In genomic region chr14:76985540-76986260, GRCh38 we compare ENCODE assay signal across 16 cellular contexts. TPM values are rescaled to one million over a fixed set of nuclear protein-coding genes. Genes with fewer than 3 reads are reported as not detected.
DNase-seq lines count a peak whose midpoint lies in the region; ATAC-seq and TF ChIP-seq lines count a peak whose summit lies in the region.
"Had no signal": no experiment of that assay in that cellular context is flagged by ENCODE, and none has a peak within 500 bp of the region (broad histone marks: within the 10 kb centered on the region; RNA-seq: fewer than 3 reads in every experiment).

No MANE protein-coding gene starts in this region.

- ATAC-seq in IMR-90 (ENCODE audit: low read depth), result peak; percentile 48
- ATAC-seq: activated CD4-positive, CD25-positive, alpha-beta regulatory T cell treated with anti-CD3 and anti-CD28 coated beads, Interleukin-2, amount 50 U/mL, for 24 hours had no signal

- DNase-seq in Daoy (ENCODE audit: low read depth) (peak; percentile 41), IMR-90 (peak; percentile 34), amniotic epithelial cell (ENCODE audit: low read depth) (peak; percentile 23), mesendoderm (peak; percentile 85), retina (no peak), COR-L47 (lab: John Stamatoyannopoulos, UW) (no peak), NCI-H1694 treated with DMSO at 0.1 percent for 48 hours (lab: John Stamatoyannopoulos, UW) (no peak), occipital lobe (lab: John Stamatoyannopoulos, UW) (no peak)
- DNase-seq: activated CD8-positive, alpha-beta memory T cell treated with anti-CD3 and anti-CD28 coated beads, Interleukin-2, amount 50 U/mL, for 48 hours; activated naive CD4-positive, alpha-beta T cell treated with anti-CD3 and anti-CD28 coated beads, Interleukin-2, amount 50 U/mL, for 16 hours; GF-D8; right cardiac atrium; stimulated activated CD4-positive, alpha-beta T cell treated with anti-CD3 and anti-CD28 coated beads, Interleukin-4, amount 100 ng/mL, for 1 hour; SW 1271 had no signal

- H3K9me1 ChIP-seq in IMR-90 (ENCODE audit: insufficient read depth, low read length), result peaks cover 10% of the 10 kb centered on the region

- H3K23ac ChIP-seq in IMR-90 (ENCODE audit: low read depth, low read length) (no peak overlapping the region), mesendoderm (ENCODE audit: low read length) (no peak overlapping the region)

- H3K4me1 ChIP-seq in IMR-90 (ENCODE audit: control insufficient read depth, insufficient read depth, low read length), result peaks cover 14% of the 10 kb centered on the region
- H3K4me1 ChIP-seq in mesendoderm (ENCODE audit: control insufficient read depth, low read depth, low read length), result peaks cover 22% of the 10 kb centered on the region

- H4K20me1 ChIP-seq in IMR-90 (ENCODE audit: insufficient read depth, low read length), result no peaks in the 10 kb centered on the region

- no peak for TF ChIP-seq RAD21 in IMR-90 (IDR thresholded peaks at IDR 0.05; ENCODE audit: low read length)

- H3K27me3 ChIP-seq in IMR-90 (ENCODE audit: control insufficient read depth, insufficient read depth, low read length) (no peaks in the 10 kb centered on the region), mesendoderm (ENCODE audit: insufficient read depth, low read length, poor library complexity) (no peaks in the 10 kb centered on the region)

- 0 out of 2 replicates have a peak overlapping the region, but pooled peaks have one; percentile 62 for H3K14ac ChIP-seq in IMR-90 (replicated peaks; ENCODE audit: low read depth, low read length)

- H2BK15ac ChIP-seq in IMR-90 (ENCODE audit: low read depth, low read length), result no peak overlapping the region
- no peak overlapping the region for H2BK15ac ChIP-seq in mesendoderm (replicated peaks; ENCODE audit: low read depth)

- TF ChIP-seq POLR2A in IMR-90 (IDR thresholded peaks at IDR 0.05; ENCODE audit: low read depth, low read length), result no peak

- H4K5ac ChIP-seq in IMR-90 (ENCODE audit: low read depth, low read length), result 0 out of 2 replicates have a peak overlapping the region, but pooled peaks have one; percentile 16
- H4K5ac ChIP-seq in mesendoderm (ENCODE audit: low read length), result no peak overlapping the region

- peak overlapping the region; percentile 58 for H3K4ac ChIP-seq in IMR-90 (ENCODE audit: low read depth, low read length)
- H3K4ac ChIP-seq in mesendoderm (ENCODE audit: low read depth, low read length), result peak overlapping the region; percentile 87

- H3K4me3 ChIP-seq in IMR-90 (ENCODE audit: insufficient read depth, low read depth, low read length) (no peak overlapping the region), mesendoderm (ENCODE audit: low read length) (no peak overlapping the region)

- peak overlapping the region; percentile 39; the same call in 1 of the 2 replicates for H3K18ac ChIP-seq in IMR-90 (ENCODE audit: low read depth, low read length)
- peak overlapping the region; percentile 65 for H3K18ac ChIP-seq in mesendoderm (ENCODE audit: low read length)

- H3K79me1 ChIP-seq in IMR-90 (ENCODE audit: low read depth in 1 of 2, low read length in 2 of 2) (no peaks in the 10 kb centered on the region), mesendoderm (ENCODE audit: low read length) (no peaks in the 10 kb centered on the region)

- CTCF ChIA-PET in IMR-90 (lab: Yijun Ruan, JAX), result no interaction called here

- no TSS peak for BruUV-seq in IMR-90 (replicated peaks; lab: Mats Ljungman, UMichigan)

- peak overlapping the region; percentile 45 for H2BK120ac ChIP-seq in IMR-90 (ENCODE audit: low read depth, low read length)
- peak overlapping the region; percentile 86 for H2BK120ac ChIP-seq in mesendoderm (ENCODE audit: low read depth, low read length)

- H2AK5ac ChIP-seq in IMR-90 (ENCODE audit: low read depth, low read length) (peak overlapping the region; percentile 59; the same call in 1 of the 2 replicates), mesendoderm (ENCODE audit: low read length) (peak overlapping the region; percentile 87)

- peak overlapping the region; percentile 27 for H2BK20ac ChIP-seq in IMR-90 (ENCODE audit: low read depth, low read length)

- peak overlapping the region; percentile 29; the same call in 1 of the 2 replicates for H4K91ac ChIP-seq in IMR-90 (ENCODE audit: insufficient read depth, low read depth, low read length)

- peaks cover 4% of the 10 kb centered on the region for H3K9me3 ChIP-seq in IMR-90 (ENCODE audit: control insufficient read depth, insufficient read depth, low read length)

- peak overlapping the region; percentile 4 for H2AK9ac ChIP-seq in IMR-90 (replicated peaks; ENCODE audit: low read depth, low read length, poor library complexity)

- no peak overlapping the region for H3K9ac ChIP-seq in IMR-90 (ENCODE audit: low read depth, low read length)
- peak overlapping the region; percentile 20 for H3K9ac ChIP-seq in mesendoderm (ENCODE audit: low read length)

- dilution Hi-C loops in IMR-90 (cut with HindIII; ENCODE audit: low sequenced_read_pairs, unreplicated experiment), result no loop called here

- 17% methylated on average over 1 of the region's 4 CpGs; no CpG with 5 or more reads in 1 of the 2 experiments for WGBS in IMR-90 (ENCODE audit: extremely low coverage in 2 of 2, insufficient read length in 1 of 2), 2 experiments
- WGBS in mesendoderm (ENCODE audit: extremely low coverage, insufficient coverage, low lambda C conversion rate), result no CpG with 5 or more reads among the region's 4 CpGs

- H3K4me2 ChIP-seq in IMR-90 (ENCODE audit: low read depth, low read length), result no peak overlapping the region
- no peak overlapping the region for H3K4me2 ChIP-seq in mesendoderm (ENCODE audit: low read length)

- no peak for TF ChIP-seq CTCF in IMR-90 (conservative IDR thresholded peaks at IDR 0.05; ENCODE audit: low read depth, low read length)

- H2AFZ ChIP-seq in IMR-90 (replicated peaks; ENCODE audit: low read length, poor library complexity), result peak overlapping the region; percentile 68

- H3K27ac ChIP-seq in IMR-90 (ENCODE audit: insufficient read depth, low read length) (no peak overlapping the region), mesendoderm (ENCODE audit: low read depth, low read length) (peak overlapping the region; percentile 82)
- H3K27ac ChIP-seq: C4-2B had no signal

- in situ Hi-C loops in IMR-90 (cut with MboI; ENCODE audit: low sequenced_read_pairs), result no loop called here

- H3K56ac ChIP-seq in IMR-90 (ENCODE audit: extremely low read depth, insufficient read depth, low read length), result no peak overlapping the region
- H3K56ac ChIP-seq in mesendoderm (ENCODE audit: low read length), result peak overlapping the region; percentile 78

- H4K8ac ChIP-seq in IMR-90 (ENCODE audit: low read depth in 2 of 2, low read length in 2 of 2) (peak overlapping the region in 1 of 2 experiments; percentile 56; a peak in 2 of 4 replicates), mesendoderm (ENCODE audit: low read depth, low read length) (no peak overlapping the region)

- POLR2A ChIA-PET in IMR-90 (lab: Charles Lee; ENCODE audit: unreplicated experiment), result interaction anchor here (0.6 kb wide), 2 partner anchors 8 to 41 kb away, joined by 3 to 5 read pairs; no protein-coding TSS in a partner anchor

- H3K36me3 ChIP-seq in IMR-90 (ENCODE audit: control insufficient read depth, insufficient read depth, low read length) (no peaks in the 10 kb centered on the region), mesendoderm (ENCODE audit: control insufficient read depth, insufficient read depth, low read length) (no peaks in the 10 kb centered on the region)

- H3K79me2 ChIP-seq in mesendoderm (ENCODE audit: control insufficient read depth, insufficient read depth, low read length), result no peaks in the 10 kb centered on the region

- H2BK5ac ChIP-seq in IMR-90 (ENCODE audit: low read depth, low read length, poor library complexity, severe bottlenecking) (peak overlapping the region; percentile 53), mesendoderm (ENCODE audit: low read length) (peak overlapping the region; percentile 80)

- intact Hi-C loops in IMR-90 (cut with micrococcal nuclease), result no loop called here

TF ChIP-seq in IMR-90, 13 proteins besides CTCF, POLR2A, EP300 and RAD21:
- TF ChIP-seq RFX5 (IDR thresholded peaks at IDR 0.05; ENCODE audit: low read depth, low read length) (peak; percentile 28; the same call in 1 of the 2 replicates), SMC3 (IDR thresholded peaks at IDR 0.05; ENCODE audit: low read depth, low read length) (no peak), CEBPB (IDR thresholded peaks at IDR 0.05; ENCODE audit: low read depth, low read length) (no peak)

RNA-seq across cellular contexts. Expression of gene IRF2BPL, which starts 42.8 kb away (rescaled TPM):
- 28.6 and 31.5 TPM in 2 replicates for total RNA-seq in Daoy (2014; rRNA removed; shearing (Covaris generic))
- total RNA-seq in IMR-90 (2012; rRNA removed) (6.3 and 8.9 TPM in 2 replicates), occipital lobe (72.7 TPM)
- 14.5 and 15.8 TPM in 2 replicates for polyA plus RNA-seq in IMR-90 (2012; rRNA removed)
- 13.2 and 35.9 TPM in 2 replicates for polyA plus RNA-seq in IMR-90 (2012; cell fraction: cytosol; rRNA removed)
- polyA plus RNA-seq in IMR-90 (2012; cell fraction: nucleus; rRNA removed; ENCODE audit: low replicate concordance), result 24.7 and 36.8 TPM in 2 replicates
- polyA plus RNA-seq in mesendoderm (2013, experiment 1 of 2), result 15.8 TPM
- polyA plus RNA-seq in mesendoderm (2013, experiment 2 of 2), result 15.9 TPM

Comparison
In these comparisons a context has a peak if more than half of its experiments do, and no peak if none do; other contexts are left out.
1. DNase-seq: peak in Daoy (single experiment), IMR-90 (single experiment), amniotic epithelial cell (single experiment) and mesendoderm (single experiment); none in retina (single experiment), COR-L47 (single experiment), NCI-H1694 treated with DMSO at 0.1 percent for 48 hours (single experiment) and occipital lobe (single experiment).